In the genomic region with DNA sequence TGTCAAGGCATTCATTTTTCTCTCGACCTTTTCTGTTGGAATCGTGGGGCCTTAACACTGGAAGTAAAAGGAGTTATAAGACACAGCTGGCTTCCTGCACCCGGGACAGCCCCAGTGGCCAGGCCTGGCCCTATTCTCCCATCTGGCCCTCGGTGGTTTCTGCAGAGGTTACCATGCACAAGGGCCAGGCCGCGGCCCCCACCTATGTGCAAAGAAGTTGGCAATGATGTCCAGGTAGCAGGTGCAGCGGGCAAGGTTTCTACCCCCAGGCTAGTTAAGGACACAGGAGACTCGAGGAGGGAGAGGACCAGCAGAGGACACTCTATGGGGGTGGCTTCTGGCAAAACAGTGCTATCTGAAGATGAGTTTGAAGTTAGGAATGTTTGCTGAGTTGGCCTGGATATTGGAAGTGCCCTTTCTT, we compare ENCODE assay signal across 23 cellular contexts.
DNase-seq lines count a peak whose midpoint lies in the region; ATAC-seq and TF ChIP-seq lines count a peak whose summit lies in the region.
"Had no signal": no experiment of that assay in that cellular context is flagged by ENCODE, and none has a peak within 500 bp of the region (broad histone marks: within the 10 kb centered on the region; RNA-seq: fewer than 3 reads in every experiment).

No MANE protein-coding gene starts in this region.

- 66 to 81% methylated on average over 4 to 5 of the region's 8 CpGs for WGBS in esophagus squamous epithelium, 2 donors
- WGBS in testis, 2 donors = 66 to 78% methylated on average over 6 to 8 of the region's 8 CpGs

- no peak overlapping the region for H3K4me3 ChIP-seq in esophagus squamous epithelium
- H3K4me3 ChIP-seq in muscle layer of duodenum (ENCODE audit: low read depth in 1 of 2, low read length in 2 of 2) = peak overlapping the region in 1 of 2 donors; percentile 4
- H3K4me3 ChIP-seq in testis = no peak overlapping the region
- H3K4me3 ChIP-seq: colonic mucosa, mucosa of descending colon, ovary had no signal

- no peaks in the 10 kb centered on the region for H3K36me3 Mint-ChIP-seq in HFFc6 (ENCODE audit: low read depth)
- peaks cover 2% of the 10 kb centered on the region for H3K36me3 Mint-ChIP-seq in activated CD4-positive, alpha-beta T cell treated with anti-CD3 and anti-CD28 coated beads for 36 hours (ENCODE audit: low read depth)

- intact Hi-C loops in esophagus squamous epithelium (cut with DNase I) (no loop called here), testis (cut with DNase I; ENCODE audit: low total_unique reads) (loop anchor here (10.0 kb wide), 1 partner anchor 66 kb away; no protein-coding TSS in a partner anchor)
- intact Hi-C loops in activated CD4-positive, alpha-beta T cell treated with anti-CD3 and anti-CD28 coated beads for 36 hours (cut with DNase I, micrococcal nuclease) = no loop called here

- no peaks in the 10 kb centered on the region for H3K27me3 ChIP-seq in esophagus squamous epithelium
- no peaks in the 10 kb centered on the region for H3K27me3 ChIP-seq in muscle layer of duodenum (ENCODE audit: low read depth, low read length)
- H3K27me3 ChIP-seq in testis = no peaks in the 10 kb centered on the region
- H3K27me3 ChIP-seq: colonic mucosa, ovary had no signal

- peaks cover 24% of the 10 kb centered on the region for H3K4me1 Mint-ChIP-seq in HFFc6 (ENCODE audit: low read depth)
- no peaks in the 10 kb centered on the region for H3K4me1 Mint-ChIP-seq in activated CD4-positive, alpha-beta T cell treated with anti-CD3 and anti-CD28 coated beads for 36 hours
- H3K4me1 Mint-ChIP-seq: T-cell had no signal

- POLR2A ChIA-PET in activated CD4-positive, alpha-beta T cell treated with anti-CD3 and anti-CD28 coated beads for 36 hours (lab: Charles Lee) = no interaction called here

- no peaks in the 10 kb centered on the region for H3K36me3 ChIP-seq in esophagus squamous epithelium
- no peaks in the 10 kb centered on the region for H3K36me3 ChIP-seq in muscle layer of duodenum (ENCODE audit: control insufficient read depth in 1 of 2, insufficient read depth in 2 of 2, low read length in 2 of 2)
- no peaks in the 10 kb centered on the region for H3K36me3 ChIP-seq in testis (ENCODE audit: low read depth, missing control alignments)
- H3K36me3 ChIP-seq: colonic mucosa, ovary, WERI-Rb-1 had no signal

- CTCF ChIA-PET in activated CD4-positive, alpha-beta T cell treated with anti-CD3 and anti-CD28 coated beads for 36 hours (lab: Charles Lee) = no interaction called here

- H3K4me3 Mint-ChIP-seq in HFFc6 = no peak overlapping the region
- no peak overlapping the region for H3K4me3 Mint-ChIP-seq in activated CD4-positive, alpha-beta T cell treated with anti-CD3 and anti-CD28 coated beads for 36 hours
- H3K4me3 Mint-ChIP-seq: activated CD8-positive, alpha-beta T cell treated with anti-CD3 and anti-CD28 coated beads for 36 hours; T-cell had no signal

- H3K27me3 Mint-ChIP-seq in HFFc6 (ENCODE audit: insufficient read depth) = peaks cover 12% of the 10 kb centered on the region
- H3K27me3 Mint-ChIP-seq in activated CD4-positive, alpha-beta T cell treated with anti-CD3 and anti-CD28 coated beads for 36 hours = no peaks in the 10 kb centered on the region
- H3K27me3 Mint-ChIP-seq: activated CD8-positive, alpha-beta T cell treated with anti-CD3 and anti-CD28 coated beads for 36 hours; T-cell had no signal

- TF ChIP-seq CTCF in HFFc6 (IDR thresholded peaks at IDR 0.05) (no peak), esophagus squamous epithelium (IDR thresholded peaks at IDR 0.05) (no peak), testis (IDR thresholded peaks at IDR 0.05) (no peak)

- H3K27ac ChIP-seq in esophagus squamous epithelium (peak overlapping the region; percentile 11 to 89 (median 80)), muscle layer of duodenum (ENCODE audit: low read length) (peak overlapping the region; percentile 72), testis (peak overlapping the region; percentile 87 to 93), caudate nucleus (ENCODE audit: low read depth, low read length) (no peak overlapping the region)
- H3K27ac ChIP-seq: colonic mucosa, epithelial cell of prostate, KMS-11, WERI-Rb-1 had no signal

- H3K27ac Mint-ChIP-seq in HFFc6 = no peak overlapping the region
- no peak overlapping the region for H3K27ac Mint-ChIP-seq in activated CD4-positive, alpha-beta T cell treated with anti-CD3 and anti-CD28 coated beads for 36 hours
- H3K27ac Mint-ChIP-seq: activated CD8-positive, alpha-beta T cell treated with anti-CD3 and anti-CD28 coated beads for 36 hours; T-cell had no signal

- H3K9me3 ChIP-seq in esophagus squamous epithelium = no peaks in the 10 kb centered on the region
- no peaks in the 10 kb centered on the region for H3K9me3 ChIP-seq in muscle layer of duodenum (ENCODE audit: control insufficient read depth in 1 of 2, low read length in 2 of 2)
- H3K9me3 ChIP-seq in testis = no peaks in the 10 kb centered on the region
- H3K9me3 ChIP-seq: colonic mucosa, mucosa of descending colon, ovary had no signal

- DNase-seq in HFFc6 (peak; percentile 26), esophagus squamous epithelium (lab: John Stamatoyannopoulos, UW) (no peak), testis (no peak), dedifferentiated amniotic fluid mesenchymal stem cell (ENCODE audit: extremely low spot score) (no peak), caudate nucleus (lab: John Stamatoyannopoulos, UW) (no peak)
- DNase-seq in activated CD4-positive, alpha-beta T cell treated with anti-CD3 and anti-CD28 coated beads for 36 hours = no peak
- DNase-seq: activated CD8-positive, alpha-beta T cell treated with anti-CD3 and anti-CD28 coated beads for 36 hours; colonic mucosa; COR-L47; GF-D8; GOT3; left colon; NCI-H1417 treated with DMSO at 0.1 percent for 48 hours; NK-92 treated with Interleukin-12 subunit alpha and Interleukin-12 subunit beta, amount 100 ng/mL, for 24 hours; stimulated activated naive CD4-positive, alpha-beta T cell; T-cell; WERI-Rb-1 had no signal

- ATAC-seq in HG02571 (IDR thresholded peaks at IDR 0.05; ENCODE audit: unreplicated experiment) = no peak
- no peak for ATAC-seq in activated CD4-positive, alpha-beta T cell treated with anti-CD3 and anti-CD28 coated beads for 36 hours
- ATAC-seq: activated CD8-positive, alpha-beta T cell treated with anti-CD3 and anti-CD28 coated beads for 36 hours; left colon; mucosa of descending colon; T-cell had no signal

- H3K4me1 ChIP-seq in esophagus squamous epithelium = peaks cover 9 to 30% (median 22%) of the 10 kb centered on the region in 3 donors
- peaks cover 4 to 21% of the 10 kb centered on the region in 2 donors for H3K4me1 ChIP-seq in muscle layer of duodenum (ENCODE audit: control insufficient read depth in 1 of 2, insufficient read depth in 2 of 2, low read length in 2 of 2)
- H3K4me1 ChIP-seq in testis = peaks cover 58% of the 10 kb centered on the region
- H3K4me1 ChIP-seq: colonic mucosa had no signal

- no peak for TF ChIP-seq POLR2A in esophagus squamous epithelium (IDR thresholded peaks at IDR 0.05)
- TF ChIP-seq POLR2A in testis (IDR thresholded peaks at IDR 0.05) = no peak

- no peaks in the 10 kb centered on the region; the same call in 1 of the 2 replicates for H3K9me3 Mint-ChIP-seq in HFFc6
- H3K9me3 Mint-ChIP-seq in activated CD4-positive, alpha-beta T cell treated with anti-CD3 and anti-CD28 coated beads for 36 hours (ENCODE audit: low read depth) = no peaks in the 10 kb centered on the region
- H3K9me3 Mint-ChIP-seq: activated CD8-positive, alpha-beta T cell treated with anti-CD3 and anti-CD28 coated beads for 36 hours had no signal
